21 cellular contexts compared by ENCODE assay signal in genomic region chr1:3906672-3907020, GRCh38.
"Had no signal": no experiment of that assay in that cellular context is flagged by ENCODE, and none has a peak within 500 bp of the region (broad histone marks: within the 10 kb centered on the region; RNA-seq: fewer than 3 reads in every experiment).

No MANE protein-coding gene starts in this region.

- H3K9me3 Mint-ChIP-seq: activated CD4-positive, alpha-beta memory T cell treated with anti-CD3 and anti-CD28 coated beads for 36 hours; activated CD4-positive, alpha-beta T cell treated with anti-CD3 and anti-CD28 coated beads, Interleukin-2, amount 10 ng/mL, durations not matched to agents 24 days and 14 days; activated naive CD4-positive, alpha-beta T cell treated with anti-CD3 and anti-CD28 coated beads, Interleukin-2, amount 50 U/mL, for 24 hours; activated T-cell treated with anti-CD3 and anti-CD28 coated beads, Interleukin-2, amount 50 U/mL, for 72 hours; activated T-helper 2 cell treated with anti-CD3 and anti-CD28 coated beads, Interferon-gamma antibody, Interleukin-2, Interleukin-4, amounts not matched to agents 10 μg/mL and 5 μg/mL and 100 μg/mL, durations not matched to agents 14 hours and 24 hours and 36 hours had no signal

- H3K36me3 Mint-ChIP-seq: activated CD4-positive, alpha-beta memory T cell treated with anti-CD3 and anti-CD28 coated beads for 36 hours; activated naive CD4-positive, alpha-beta T cell treated with anti-CD3 and anti-CD28 coated beads, Interleukin-2, amount 50 U/mL, for 24 hours; WTC11 had no signal

- H3K27me3 Mint-ChIP-seq: activated CD4-positive, alpha-beta memory T cell treated with anti-CD3 and anti-CD28 coated beads for 36 hours; activated CD4-positive, alpha-beta T cell treated with anti-CD3 and anti-CD28 coated beads, Interleukin-2, amount 10 ng/mL, durations not matched to agents 24 days and 14 days; activated naive CD4-positive, alpha-beta T cell treated with anti-CD3 and anti-CD28 coated beads, Interleukin-2, amount 50 U/mL, for 24 hours had no signal

- ATAC-seq: activated T-cell treated with anti-CD3 and anti-CD28 coated beads, Interleukin-2, amount 50 U/mL, for 72 hours; body of pancreas; T-helper 17 cell; WTC11 had no signal

- H3K27ac ChIP-seq: ascending aorta, body of pancreas had no signal

- H3K36me3 ChIP-seq: ascending aorta had no signal

- DNase-seq: activated CD4-positive, CD25-positive, alpha-beta regulatory T cell treated with anti-CD3 and anti-CD28 coated beads, Interleukin-2, amount 50 U/mL, for 72 hours; activated CD8-positive, alpha-beta memory T cell treated with anti-CD3 and anti-CD28 coated beads for 24 hours; activated naive CD4-positive, alpha-beta T cell; central memory CD4-positive, alpha-beta T cell; MM.1S; NCI-H1694; NCI-H2029 treated with DMSO at 0.1 percent for 48 hours; NCI-H510A; NCI-H526 treated with DMSO at 0.1 percent for 48 hours; NK-92 treated with Interleukin-12 subunit alpha and Interleukin-12 subunit beta, amount 100 ng/mL, for 24 hours; SIG-M5; T-helper 17 cell; T-helper 9 cell had no signal

- H3K27me3 ChIP-seq: body of pancreas had no signal

- H3K4me3 Mint-ChIP-seq: activated CD4-positive, alpha-beta memory T cell treated with anti-CD3 and anti-CD28 coated beads for 36 hours; activated CD4-positive, alpha-beta T cell treated with anti-CD3 and anti-CD28 coated beads, Interleukin-2, amount 10 ng/mL, durations not matched to agents 24 days and 14 days; activated naive CD4-positive, alpha-beta T cell treated with anti-CD3 and anti-CD28 coated beads, Interleukin-2, amount 50 U/mL, for 24 hours; activated T-cell treated with anti-CD3 and anti-CD28 coated beads, Interleukin-2, amount 50 U/mL, for 72 hours; T-helper 17 cell; WTC11 had no signal

- H3K4me1 ChIP-seq: ascending aorta had no signal

- H3K27ac Mint-ChIP-seq: activated CD4-positive, alpha-beta memory T cell treated with anti-CD3 and anti-CD28 coated beads for 36 hours; activated CD4-positive, alpha-beta T cell treated with anti-CD3 and anti-CD28 coated beads, Interleukin-2, amount 10 ng/mL, durations not matched to agents 24 days and 14 days; activated naive CD4-positive, alpha-beta T cell treated with anti-CD3 and anti-CD28 coated beads, Interleukin-2, amount 50 U/mL, for 24 hours; activated T-cell treated with anti-CD3 and anti-CD28 coated beads, Interleukin-2, amount 50 U/mL, for 72 hours; activated T-helper 2 cell treated with anti-CD3 and anti-CD28 coated beads, Interferon-gamma antibody, Interleukin-2, Interleukin-4, amounts not matched to agents 10 μg/mL and 5 μg/mL and 100 μg/mL, durations not matched to agents 14 hours and 24 hours and 36 hours; T-helper 17 cell; WTC11 had no signal

- H3K9me3 ChIP-seq: ascending aorta, body of pancreas had no signal

- H3K4me3 ChIP-seq: ascending aorta, body of pancreas had no signal
